1 cellular context compared by ENCODE assay signal in the genomic region with DNA sequence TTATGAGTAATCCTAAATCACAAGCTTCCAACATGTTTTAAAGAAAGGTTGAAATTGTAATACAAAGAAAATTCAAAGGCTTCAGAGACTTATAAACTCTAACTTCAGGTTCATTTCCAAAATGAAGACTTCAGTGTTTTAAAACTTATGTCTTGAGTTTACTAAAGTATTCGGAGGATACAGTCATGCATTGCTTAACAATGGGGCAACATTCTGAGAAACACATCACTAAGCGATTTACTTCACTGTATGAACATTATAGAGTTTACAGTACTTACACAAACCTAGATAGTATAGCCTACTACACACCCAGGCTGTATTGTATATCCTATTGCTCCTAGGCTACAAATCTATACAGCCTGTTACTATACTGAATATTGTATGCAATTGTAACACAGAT.
TF ChIP-seq lines count a peak whose summit lies in the region.

No MANE protein-coding gene starts in this region.

TF ChIP-seq in SK-N-SH, 30 proteins besides CTCF, POLR2A, EP300 and RAD21 (continued from another document):
- TF ChIP-seq, protein P1, sequence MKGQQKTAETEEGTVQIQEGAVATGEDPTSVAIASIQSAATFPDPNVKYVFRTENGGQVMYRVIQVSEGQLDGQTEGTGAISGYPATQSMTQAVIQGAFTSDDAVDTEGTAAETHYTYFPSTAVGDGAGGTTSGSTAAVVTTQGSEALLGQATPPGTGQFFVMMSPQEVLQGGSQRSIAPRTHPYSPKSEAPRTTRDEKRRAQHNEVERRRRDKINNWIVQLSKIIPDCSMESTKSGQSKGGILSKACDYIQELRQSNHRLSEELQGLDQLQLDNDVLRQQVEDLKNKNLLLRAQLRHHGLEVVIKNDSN (IDR thresholded peaks at IDR 0.05; ENCODE audit: borderline replicate concordance, low read depth) = no peak
- TF ChIP-seq YY1 (IDR thresholded peaks at IDR 0.05; ENCODE audit: low read depth) (no peak), TCF12 (IDR thresholded peaks at IDR 0.05) (no peak), FOSL2 (IDR thresholded peaks at IDR 0.05; ENCODE audit: borderline replicate concordance, low read depth) (no peak), RFX5 (IDR thresholded peaks at IDR 0.05; ENCODE audit: low read length) (no peak), SIN3A (IDR thresholded peaks at IDR 0.05; ENCODE audit: borderline replicate concordance, low read depth, low read length) (no peak), CHD2 (IDR thresholded peaks at IDR 0.05; ENCODE audit: low read length, partially characterized antibody) (no peak), GATA2 (CRISPR knock-in tag; IDR thresholded peaks at IDR 0.05) (no peak)
- TF ChIP-seq, protein P2, sequence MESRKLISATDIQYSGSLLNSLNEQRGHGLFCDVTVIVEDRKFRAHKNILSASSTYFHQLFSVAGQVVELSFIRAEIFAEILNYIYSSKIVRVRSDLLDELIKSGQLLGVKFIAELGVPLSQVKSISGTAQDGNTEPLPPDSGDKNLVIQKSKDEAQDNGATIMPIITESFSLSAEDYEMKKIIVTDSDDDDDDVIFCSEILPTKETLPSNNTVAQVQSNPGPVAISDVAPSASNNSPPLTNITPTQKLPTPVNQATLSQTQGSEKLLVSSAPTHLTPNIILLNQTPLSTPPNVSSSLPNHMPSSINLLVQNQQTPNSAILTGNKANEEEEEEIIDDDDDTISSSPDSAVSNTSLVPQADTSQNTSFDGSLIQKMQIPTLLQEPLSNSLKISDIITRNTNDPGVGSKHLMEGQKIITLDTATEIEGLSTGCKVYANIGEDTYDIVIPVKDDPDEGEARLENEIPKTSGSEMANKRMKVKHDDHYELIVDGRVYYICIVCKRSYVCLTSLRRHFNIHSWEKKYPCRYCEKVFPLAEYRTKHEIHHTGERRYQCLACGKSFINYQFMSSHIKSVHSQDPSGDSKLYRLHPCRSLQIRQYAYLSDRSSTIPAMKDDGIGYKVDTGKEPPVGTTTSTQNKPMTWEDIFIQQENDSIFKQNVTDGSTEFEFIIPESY (IDR thresholded peaks at IDR 0.05; ENCODE audit: borderline replicate concordance, low read depth) = no peak
- TF ChIP-seq, protein P3, sequence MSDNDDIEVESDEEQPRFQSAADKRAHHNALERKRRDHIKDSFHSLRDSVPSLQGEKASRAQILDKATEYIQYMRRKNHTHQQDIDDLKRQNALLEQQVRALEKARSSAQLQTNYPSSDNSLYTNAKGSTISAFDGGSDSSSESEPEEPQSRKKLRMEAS (IDR thresholded peaks at IDR 0.05; ENCODE audit: low read depth) = no peak
